In genomic region chr16:10728488-10728887, GRCh38 we compare ENCODE assay signal across 1 cellular context.
TF ChIP-seq lines count a peak whose summit lies in the region.

No MANE protein-coding gene starts in this region.

TF ChIP-seq in HepG2, 621 proteins besides CTCF, POLR2A, EP300 and RAD21 (continues in another document):
- TF ChIP-seq ZSCAN29 (CRISPR knock-in tag; conservative IDR thresholded peaks at IDR 0.05) (no peak), HMGXB4 (CRISPR knock-in tag; IDR thresholded peaks at IDR 0.05; ENCODE audit: borderline replicate concordance in 1 of 2, low read depth in 1 of 2) (0 out of 4 replicates have a peak, but pooled peaks of 1 of the 2 experiments have one; percentile 8), ZNF788 (CRISPR knock-in tag; IDR thresholded peaks at IDR 0.05; ENCODE audit: borderline replicate concordance) (no peak), NONO (IDR thresholded peaks at IDR 0.05) (no peak), NONO (CRISPR knock-in tag; conservative IDR thresholded peaks at IDR 0.05) (no peak), MEF2D (CRISPR knock-in tag; IDR thresholded peaks at IDR 0.05) (no peak), NAIF1 (CRISPR knock-in tag; IDR thresholded peaks at IDR 0.05; ENCODE audit: borderline replicate concordance) (no peak), PBX2 (CRISPR knock-in tag; IDR thresholded peaks at IDR 0.05) (no peak), SP140L (CRISPR knock-in tag; IDR thresholded peaks at IDR 0.05; ENCODE audit: borderline replicate concordance) (no peak), TFAP4 (IDR thresholded peaks at IDR 0.05; ENCODE audit: borderline replicate concordance, low read depth) (no peak), ARID2 (CRISPR knock-in tag; IDR thresholded peaks at IDR 0.05; ENCODE audit: borderline replicate concordance) (no peak), TGIF2 (CRISPR knock-in tag; IDR thresholded peaks at IDR 0.05) (no peak), FIP1L1 (IDR thresholded peaks at IDR 0.05; ENCODE audit: borderline replicate concordance, insufficient read depth, low read depth, low read length) (no peak), E2F5 (CRISPR knock-in tag; conservative IDR thresholded peaks at IDR 0.05) (no peak), NFE2L1 (CRISPR knock-in tag; IDR thresholded peaks at IDR 0.05; ENCODE audit: borderline replicate concordance) (no peak), NR2F6 (IDR thresholded peaks at IDR 0.05) (no peak), NR2F6 (CRISPR knock-in tag; IDR thresholded peaks at IDR 0.05) (no peak), ATF7 (IDR thresholded peaks at IDR 0.05) (no peak), ATF7 (CRISPR knock-in tag; IDR thresholded peaks at IDR 0.05) (no peak), ZNF713 (CRISPR knock-in tag; IDR thresholded peaks at IDR 0.05) (no peak), ZSCAN9 (CRISPR knock-in tag; IDR thresholded peaks at IDR 0.05; ENCODE audit: borderline replicate concordance) (no peak), POGK (CRISPR knock-in tag; conservative IDR thresholded peaks at IDR 0.05) (no peak), ZNF607 (CRISPR knock-in tag; IDR thresholded peaks at IDR 0.05; ENCODE audit: borderline replicate concordance) (no peak), ZNF558 (CRISPR knock-in tag; IDR thresholded peaks at IDR 0.05; ENCODE audit: borderline replicate concordance) (no peak), HNF4G (IDR thresholded peaks at IDR 0.05; ENCODE audit: borderline replicate concordance, low read depth, low read length) (no peak), HNF4G (CRISPR knock-in tag; IDR thresholded peaks at IDR 0.05; ENCODE audit: borderline replicate concordance, low read depth) (no peak), ZNF747 (CRISPR knock-in tag; IDR thresholded peaks at IDR 0.05; ENCODE audit: borderline replicate concordance) (no peak), MIXL1 (CRISPR knock-in tag; IDR thresholded peaks at IDR 0.05) (no peak), ZNF883 (CRISPR knock-in tag; IDR thresholded peaks at IDR 0.05; ENCODE audit: not compliant biosample characterization) (peak; percentile 44), ZNF256 (CRISPR knock-in tag; conservative IDR thresholded peaks at IDR 0.05) (no peak), MED1 (CRISPR knock-in tag; IDR thresholded peaks at IDR 0.05) (no peak), RORA (CRISPR knock-in tag; IDR thresholded peaks at IDR 0.05) (no peak), ZNF33B (CRISPR knock-in tag; IDR thresholded peaks at IDR 0.05) (no peak), THAP11 (CRISPR knock-in tag; IDR thresholded peaks at IDR 0.05) (no peak), TP53 (CRISPR knock-in tag; conservative IDR thresholded peaks at IDR 0.05) (no peak), KDM5B (CRISPR knock-in tag; IDR thresholded peaks at IDR 0.05; ENCODE audit: borderline replicate concordance) (no peak), SETDB1 (CRISPR knock-in tag; IDR thresholded peaks at IDR 0.05; ENCODE audit: borderline replicate concordance) (no peak), NRL (CRISPR knock-in tag; IDR thresholded peaks at IDR 0.05; ENCODE audit: borderline replicate concordance) (no peak), ZNF326 (CRISPR knock-in tag; IDR thresholded peaks at IDR 0.05; ENCODE audit: borderline replicate concordance) (no peak), CAMTA2 (CRISPR knock-in tag; IDR thresholded peaks at IDR 0.05; ENCODE audit: borderline replicate concordance) (no peak), HMG20B (CRISPR knock-in tag; conservative IDR thresholded peaks at IDR 0.05) (no peak), MXI1 (IDR thresholded peaks at IDR 0.05; ENCODE audit: borderline replicate concordance, low read depth, low read length) (0 out of 3 replicates have a peak, but pooled peaks have one; percentile 6), ZNF136 (CRISPR knock-in tag; IDR thresholded peaks at IDR 0.05; ENCODE audit: low read depth) (0 out of 2 replicates have a peak, but pooled peaks have one; percentile 12), SP1 (IDR thresholded peaks at IDR 0.05) (no peak), SP1 (CRISPR knock-in tag; IDR thresholded peaks at IDR 0.05) (no peak), FOSL2 (CRISPR knock-in tag; IDR thresholded peaks at IDR 0.05) (no peak), ZNF781 (CRISPR knock-in tag; IDR thresholded peaks at IDR 0.05; ENCODE audit: borderline replicate concordance, not compliant biosample characterization) (peak; percentile 4), ZFP36L1 (CRISPR knock-in tag; IDR thresholded peaks at IDR 0.05) (no peak), ZNF12 (CRISPR knock-in tag; IDR thresholded peaks at IDR 0.05) (no peak), ZNF598 (CRISPR knock-in tag; IDR thresholded peaks at IDR 0.05; ENCODE audit: borderline replicate concordance) (no peak), ZBTB7B (CRISPR knock-in tag; IDR thresholded peaks at IDR 0.05) (peak; percentile 5; the same call in 1 of the 2 replicates), SATB2 (CRISPR knock-in tag; IDR thresholded peaks at IDR 0.05) (no peak), ZNF230 (CRISPR knock-in tag; IDR thresholded peaks at IDR 0.05) (0 out of 2 replicates have a peak, but pooled peaks have one; percentile 15), ZBTB38 (CRISPR knock-in tag; IDR thresholded peaks at IDR 0.05) (no peak), TOE1 (CRISPR knock-in tag; IDR thresholded peaks at IDR 0.05) (no peak), ZBTB7A (CRISPR knock-in tag; IDR thresholded peaks at IDR 0.05) (no peak)
- TF ChIP-seq, protein P1, sequence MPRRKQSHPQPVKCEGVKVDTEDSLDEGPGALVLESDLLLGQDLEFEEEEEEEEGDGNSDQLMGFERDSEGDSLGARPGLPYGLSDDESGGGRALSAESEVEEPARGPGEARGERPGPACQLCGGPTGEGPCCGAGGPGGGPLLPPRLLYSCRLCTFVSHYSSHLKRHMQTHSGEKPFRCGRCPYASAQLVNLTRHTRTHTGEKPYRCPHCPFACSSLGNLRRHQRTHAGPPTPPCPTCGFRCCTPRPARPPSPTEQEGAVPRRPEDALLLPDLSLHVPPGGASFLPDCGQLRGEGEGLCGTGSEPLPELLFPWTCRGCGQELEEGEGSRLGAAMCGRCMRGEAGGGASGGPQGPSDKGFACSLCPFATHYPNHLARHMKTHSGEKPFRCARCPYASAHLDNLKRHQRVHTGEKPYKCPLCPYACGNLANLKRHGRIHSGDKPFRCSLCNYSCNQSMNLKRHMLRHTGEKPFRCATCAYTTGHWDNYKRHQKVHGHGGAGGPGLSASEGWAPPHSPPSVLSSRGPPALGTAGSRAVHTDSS (CRISPR knock-in tag; conservative IDR thresholded peaks at IDR 0.05), result no peak
- TF ChIP-seq, protein P2, sequence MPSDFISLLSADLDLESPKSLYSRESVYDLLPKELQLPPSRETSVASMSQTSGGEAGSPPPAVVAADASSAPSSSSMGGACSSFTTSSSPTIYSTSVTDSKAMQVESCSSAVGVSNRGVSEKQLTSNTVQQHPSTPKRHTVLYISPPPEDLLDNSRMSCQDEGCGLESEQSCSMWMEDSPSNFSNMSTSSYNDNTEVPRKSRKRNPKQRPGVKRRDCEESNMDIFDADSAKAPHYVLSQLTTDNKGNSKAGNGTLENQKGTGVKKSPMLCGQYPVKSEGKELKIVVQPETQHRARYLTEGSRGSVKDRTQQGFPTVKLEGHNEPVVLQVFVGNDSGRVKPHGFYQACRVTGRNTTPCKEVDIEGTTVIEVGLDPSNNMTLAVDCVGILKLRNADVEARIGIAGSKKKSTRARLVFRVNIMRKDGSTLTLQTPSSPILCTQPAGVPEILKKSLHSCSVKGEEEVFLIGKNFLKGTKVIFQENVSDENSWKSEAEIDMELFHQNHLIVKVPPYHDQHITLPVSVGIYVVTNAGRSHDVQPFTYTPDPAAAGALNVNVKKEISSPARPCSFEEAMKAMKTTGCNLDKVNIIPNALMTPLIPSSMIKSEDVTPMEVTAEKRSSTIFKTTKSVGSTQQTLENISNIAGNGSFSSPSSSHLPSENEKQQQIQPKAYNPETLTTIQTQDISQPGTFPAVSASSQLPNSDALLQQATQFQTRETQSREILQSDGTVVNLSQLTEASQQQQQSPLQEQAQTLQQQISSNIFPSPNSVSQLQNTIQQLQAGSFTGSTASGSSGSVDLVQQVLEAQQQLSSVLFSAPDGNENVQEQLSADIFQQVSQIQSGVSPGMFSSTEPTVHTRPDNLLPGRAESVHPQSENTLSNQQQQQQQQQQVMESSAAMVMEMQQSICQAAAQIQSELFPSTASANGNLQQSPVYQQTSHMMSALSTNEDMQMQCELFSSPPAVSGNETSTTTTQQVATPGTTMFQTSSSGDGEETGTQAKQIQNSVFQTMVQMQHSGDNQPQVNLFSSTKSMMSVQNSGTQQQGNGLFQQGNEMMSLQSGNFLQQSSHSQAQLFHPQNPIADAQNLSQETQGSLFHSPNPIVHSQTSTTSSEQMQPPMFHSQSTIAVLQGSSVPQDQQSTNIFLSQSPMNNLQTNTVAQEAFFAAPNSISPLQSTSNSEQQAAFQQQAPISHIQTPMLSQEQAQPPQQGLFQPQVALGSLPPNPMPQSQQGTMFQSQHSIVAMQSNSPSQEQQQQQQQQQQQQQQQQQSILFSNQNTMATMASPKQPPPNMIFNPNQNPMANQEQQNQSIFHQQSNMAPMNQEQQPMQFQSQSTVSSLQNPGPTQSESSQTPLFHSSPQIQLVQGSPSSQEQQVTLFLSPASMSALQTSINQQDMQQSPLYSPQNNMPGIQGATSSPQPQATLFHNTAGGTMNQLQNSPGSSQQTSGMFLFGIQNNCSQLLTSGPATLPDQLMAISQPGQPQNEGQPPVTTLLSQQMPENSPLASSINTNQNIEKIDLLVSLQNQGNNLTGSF (CRISPR knock-in tag; IDR thresholded peaks at IDR 0.05), result no peak
- TF ChIP-seq, protein P3, sequence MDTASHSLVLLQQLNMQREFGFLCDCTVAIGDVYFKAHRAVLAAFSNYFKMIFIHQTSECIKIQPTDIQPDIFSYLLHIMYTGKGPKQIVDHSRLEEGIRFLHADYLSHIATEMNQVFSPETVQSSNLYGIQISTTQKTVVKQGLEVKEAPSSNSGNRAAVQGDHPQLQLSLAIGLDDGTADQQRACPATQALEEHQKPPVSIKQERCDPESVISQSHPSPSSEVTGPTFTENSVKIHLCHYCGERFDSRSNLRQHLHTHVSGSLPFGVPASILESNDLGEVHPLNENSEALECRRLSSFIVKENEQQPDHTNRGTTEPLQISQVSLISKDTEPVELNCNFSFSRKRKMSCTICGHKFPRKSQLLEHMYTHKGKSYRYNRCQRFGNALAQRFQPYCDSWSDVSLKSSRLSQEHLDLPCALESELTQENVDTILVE (CRISPR knock-in tag; IDR thresholded peaks at IDR 0.05), result 0 out of 2 replicates have a peak, but pooled peaks have one; percentile 8
- TF ChIP-seq, protein P4, sequence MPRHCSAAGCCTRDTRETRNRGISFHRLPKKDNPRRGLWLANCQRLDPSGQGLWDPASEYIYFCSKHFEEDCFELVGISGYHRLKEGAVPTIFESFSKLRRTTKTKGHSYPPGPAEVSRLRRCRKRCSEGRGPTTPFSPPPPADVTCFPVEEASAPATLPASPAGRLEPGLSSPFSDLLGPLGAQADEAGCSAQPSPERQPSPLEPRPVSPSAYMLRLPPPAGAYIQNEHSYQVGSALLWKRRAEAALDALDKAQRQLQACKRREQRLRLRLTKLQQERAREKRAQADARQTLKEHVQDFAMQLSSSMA (CRISPR knock-in tag; IDR thresholded peaks at IDR 0.05), result no peak
